Comparison of ENCODE assay signal across 18 cellular contexts in the genomic region with DNA sequence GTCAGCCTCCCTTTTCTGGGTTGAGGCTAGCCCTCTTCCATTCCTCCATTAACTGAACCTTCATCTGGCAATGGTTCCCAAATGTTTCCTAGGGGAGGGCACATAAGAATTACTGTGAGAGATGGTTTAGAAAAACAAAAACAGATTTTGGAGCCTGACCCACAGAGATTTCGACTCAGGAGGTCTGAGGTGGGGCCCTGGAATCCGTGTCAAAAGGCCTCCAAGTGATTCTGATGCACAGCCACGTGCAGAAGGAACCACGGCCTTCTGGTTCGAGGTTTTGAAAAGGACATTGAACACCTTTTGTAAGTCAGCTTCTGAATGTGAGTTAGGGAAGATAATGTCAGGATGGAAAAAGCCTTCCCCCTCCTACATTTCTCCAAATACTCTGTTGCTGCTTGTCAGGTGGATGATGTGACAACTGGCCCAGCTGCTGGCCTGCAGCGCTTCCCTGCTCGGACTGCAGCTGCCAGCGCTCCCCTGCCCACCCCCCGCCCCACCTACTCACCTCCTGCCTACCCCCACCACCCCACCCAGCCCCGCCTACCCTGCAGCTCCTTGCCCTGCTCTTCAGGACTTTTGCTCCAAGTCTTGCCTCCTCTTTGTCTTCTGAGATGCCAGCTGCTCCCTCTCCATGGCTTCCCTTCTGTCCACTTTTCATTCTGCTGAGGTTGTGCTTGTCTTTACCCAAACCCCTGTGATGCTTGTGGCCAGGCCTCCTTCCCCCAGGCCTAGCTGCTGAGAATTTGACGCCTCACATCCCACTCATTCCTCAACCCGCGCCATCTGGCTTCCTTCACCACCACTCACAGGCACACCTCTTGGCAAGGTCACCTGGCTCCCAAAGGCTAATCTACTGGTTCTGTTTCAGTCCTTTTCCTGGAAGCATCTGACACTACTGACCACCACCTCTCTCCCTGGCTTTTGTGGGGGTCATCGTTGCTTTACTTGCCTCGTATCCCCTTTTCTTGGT. TPM values are rescaled to one million over a fixed set of nuclear protein-coding genes. Genes with fewer than 3 reads are reported as not detected.
A peak's percentile ranks its signal among the peaks of the same experiment; 100 is the strongest.
DNase-seq lines count a peak whose midpoint lies in the region; ATAC-seq and TF ChIP-seq lines count a peak whose summit lies in the region.
"Had no signal": no experiment of that assay in that cellular context is flagged by ENCODE, and none has a peak within 500 bp of the region (broad histone marks: within the 10 kb centered on the region; RNA-seq: fewer than 3 reads in every experiment).

No MANE protein-coding gene starts in this region.

- DNase-seq in NCI-H2029 (lab: John Stamatoyannopoulos, UW), result peak; percentile 4
- no peak for DNase-seq in NCI-H2029 treated with DMSO at 0.1 percent for 48 hours (lab: John Stamatoyannopoulos, UW)
- DNase-seq in astrocyte of the hippocampus (ENCODE audit: low read depth, low spot score), result peak; percentile 45
- DNase-seq in lung (ENCODE audit: low spot score), result no peak
- peak; percentile 5 for DNase-seq in transverse colon
- no peak for DNase-seq in ACHN
- no peak for DNase-seq in ovary
- no peak for DNase-seq in HEK293T (ENCODE audit: extremely low spot score)
- DNase-seq: 8988T; activated CD4-positive, alpha-beta T cell treated with anti-CD3 and anti-CD28 coated beads, Interleukin-2, amount 50 U/mL, for 4 hours; amygdala; EL; KBM-7; NCI-H446 treated with DMSO at 0.1 percent for 48 hours; nucleus accumbens; testis had no signal

- H3K27me3 ChIP-seq in lung (ENCODE audit: control insufficient read depth, insufficient read depth) (no peaks in the 10 kb centered on the region), transverse colon (no peaks in the 10 kb centered on the region), ovary (no peaks in the 10 kb centered on the region)
- H3K27me3 ChIP-seq: testis had no signal

- ATAC-seq in lung (ENCODE audit: insufficient read depth, low FRiP score), result no peak

- H3K4me3 ChIP-seq in lung (no peak overlapping the region), transverse colon (no peak overlapping the region), ovary (no peak overlapping the region)
- H3K4me3 ChIP-seq: SK-N-MC, testis had no signal

- in situ Hi-C loops in transverse colon (cut with MboI; ENCODE audit: low pct_ligation_motif_present in 1 of 4, low pct_unique_long_range_greater_than_20kb in 1 of 4, low sequenced_read_pairs in 3 of 4), result no loop called here
- in situ Hi-C loops in ACHN (cut with HindIII; ENCODE audit: low pct_ligation_motif_present, low pct_unique_long_range_greater_than_20kb, low sequenced_read_pairs), result no loop called here

- CTCF ChIA-PET in HEK293T (lab: Yijun Ruan, JAX), result interaction anchor here (0.8 kb wide), 1 partner anchor 9 kb away, joined by 3 read pairs; no protein-coding TSS in a partner anchor

- no peak for TF ChIP-seq EP300 in transverse colon (IDR thresholded peaks at IDR 0.05; ENCODE audit: low read depth)
- TF ChIP-seq EP300 in ovary (IDR thresholded peaks at IDR 0.05), result no peak

- H3K9me3 ChIP-seq in lung (ENCODE audit: control insufficient read depth in 2 of 2, insufficient read depth in 1 of 2, low read length in 1 of 2) (no peaks in the 10 kb centered on the region), transverse colon (no peaks in the 10 kb centered on the region), ovary (no peaks in the 10 kb centered on the region)
- H3K9me3 ChIP-seq: testis had no signal

- H3K4me1 ChIP-seq in lung (ENCODE audit: control insufficient read depth in 2 of 2, insufficient read depth in 2 of 2, low read length in 2 of 2) (peaks cover 24 to 32% of the 10 kb centered on the region in 2 donors), transverse colon (peaks cover 0 to 74% (median 43%) of the 10 kb centered on the region in 4 donors), ovary (ENCODE audit: insufficient read depth) (peaks cover 4% of the 10 kb centered on the region)
- H3K4me1 ChIP-seq: testis had no signal

- H3K36me3 ChIP-seq in lung (ENCODE audit: control insufficient read depth in 2 of 2, insufficient read depth in 2 of 2, low read length in 2 of 2) (peaks cover 0 to 4% of the 10 kb centered on the region in 2 donors), transverse colon (no peaks in the 10 kb centered on the region), ovary (no peaks in the 10 kb centered on the region)

- H3K27ac ChIP-seq in lung (ENCODE audit: low read depth in 1 of 2, low read length in 1 of 2), result peak overlapping the region; percentile 58
- peak overlapping the region in 1 of 4 donors; percentile 53 for H3K27ac ChIP-seq in transverse colon
- H3K27ac ChIP-seq in ovary, result no peak overlapping the region
- H3K27ac ChIP-seq: SK-N-MC, testis had no signal

- TF ChIP-seq POLR2A in transverse colon (IDR thresholded peaks at IDR 0.05), result no peak
- TF ChIP-seq POLR2A in ovary (IDR thresholded peaks at IDR 0.05), result no peak

- intact Hi-C loops in transverse colon (cut with DNase I; ENCODE audit: low total_unique reads), result no loop called here
- intact Hi-C loops in ovary (cut with DNase I), result no loop called here

- TF ChIP-seq CTCF in lung (IDR thresholded peaks at IDR 0.05; ENCODE audit: control extremely low read depth, extremely low read depth) (no peak), transverse colon (IDR thresholded peaks at IDR 0.05) (no peak), ovary (IDR thresholded peaks at IDR 0.05) (no peak)

- 78 to 83% methylated on average over 15 of the region's 15 CpGs for WGBS in lung, 2 donors
- 77 to 86% methylated on average over 3 to 15 of the region's 15 CpGs for WGBS in transverse colon (ENCODE audit: low coverage in 1 of 2), 2 donors
- 75 to 84% (median 83%) methylated on average over 15 of the region's 15 CpGs for WGBS in ovary, 3 donors

- POLR2A ChIA-PET in HEK293T (lab: Yijun Ruan, JAX), result no interaction called here

TF ChIP-seq in HEK293T, 16 proteins besides CTCF, POLR2A, EP300 and RAD21:
- TF ChIP-seq ZNF384 (IDR thresholded peaks at IDR 0.05) (no peak), HDGF (IDR thresholded peaks at IDR 0.05; ENCODE audit: borderline replicate concordance) (no peak), SUZ12 (IDR thresholded peaks at IDR 0.05) (no peak), BHLHE40 (IDR thresholded peaks at IDR 0.05; ENCODE audit: borderline replicate concordance) (no peak), NFRKB (IDR thresholded peaks at IDR 0.05) (no peak)
- TF ChIP-seq, protein P1, sequence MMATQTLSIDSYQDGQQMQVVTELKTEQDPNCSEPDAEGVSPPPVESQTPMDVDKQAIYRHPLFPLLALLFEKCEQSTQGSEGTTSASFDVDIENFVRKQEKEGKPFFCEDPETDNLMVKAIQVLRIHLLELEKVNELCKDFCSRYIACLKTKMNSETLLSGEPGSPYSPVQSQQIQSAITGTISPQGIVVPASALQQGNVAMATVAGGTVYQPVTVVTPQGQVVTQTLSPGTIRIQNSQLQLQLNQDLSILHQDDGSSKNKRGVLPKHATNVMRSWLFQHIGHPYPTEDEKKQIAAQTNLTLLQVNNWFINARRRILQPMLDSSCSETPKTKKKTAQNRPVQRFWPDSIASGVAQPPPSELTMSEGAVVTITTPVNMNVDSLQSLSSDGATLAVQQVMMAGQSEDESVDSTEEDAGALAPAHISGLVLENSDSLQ (IDR thresholded peaks at IDR 0.05), result no peak

RNA-seq across cellular contexts. Expression of a gene that starts 6.6 kb away (rescaled TPM):
- 10 to 100 TPM; 20.6 to 36.3 TPM for total RNA-seq in lung
- polyA plus RNA-seq in lung, result 10 to 100 TPM; 16.4 to 31.1 TPM
- total RNA-seq in transverse colon, result 10 to 100 TPM; 16.9 to 55.4 (median 35.5) TPM
- 10 to 100 TPM in 6 of 7 donors, 1 to 10 TPM in 1; 8.8 to 23.3 (median 14.8) TPM for total RNA-seq in ovary
- polyA plus RNA-seq in ovary, result 10 to 100 TPM; 11.7 to 13.7 TPM

RNA-seq across cellular contexts. Expression of a gene that starts 55.1 kb away (rescaled TPM):
- total RNA-seq in lung (1 to 10 TPM in 1 of 2 donors, not detected in 1; 1.7 TPM), transverse colon (under 1 TPM in 1 of 4 donors, not detected in 3; 0.32 TPM), ovary (under 1 TPM in 1 of 7 donors, not detected in 6; 0.11 TPM)
- polyA plus RNA-seq in lung (1 to 10 TPM in 1 of 2 donors, under 1 TPM in 1; 0.38 to 1.7 TPM), ovary (under 1 TPM in 1 of 2 donors, not detected in 1; 0.02 TPM)
- total RNA-seq: epithelial cell of proximal tubule had no signal

Comparison
In these comparisons a context has a peak if more than half of its experiments do, and no peak if none do; other contexts are left out.
1. DNase-seq: peak in NCI-H2029 (single experiment), astrocyte of the hippocampus (single experiment) and transverse colon (single experiment); none in NCI-H2029 treated with DMSO at 0.1 percent for 48 hours (single experiment), lung (single experiment), ACHN (single experiment), ovary (0 of 5) and HEK293T (single experiment).
2. H3K27ac ChIP-seq: peak in lung (2 of 2); none in ovary (0 of 2).